7 cellular contexts compared by ENCODE assay signal in genomic region chr2:113431773-113432172, GRCh38. TPM values are rescaled to one million over a fixed set of nuclear protein-coding genes. Genes with fewer than 3 reads are reported as not detected.
DNase-seq lines count a peak whose midpoint lies in the region; ATAC-seq and TF ChIP-seq lines count a peak whose summit lies in the region.
"Not testable (repeated sequence)": the region's sequence is repeated elsewhere in the genome, so short reads cannot be mapped to it uniquely, and the experiment has no call there.

No MANE protein-coding gene starts in this region.

- not testable (repeated sequence) for H3K4me3 ChIP-seq in BLaER1; GM06990 (replicated peaks; ENCODE audit: low read depth, low read length); MM.1S (ENCODE audit: low read length); OCI-LY7 (ENCODE audit: low read depth, low read length, poor library complexity, severe bottlenecking)

- TF ChIP-seq CTCF in GM06990 (IDR thresholded peaks at IDR 0.05; ENCODE audit: insufficient read depth, low read length, poor library complexity, severe bottlenecking); MM.1S (IDR thresholded peaks at IDR 0.05; ENCODE audit: low read length); OCI-LY7 (conservative IDR thresholded peaks at IDR 0.05; ENCODE audit: low read length): not testable (repeated sequence)

- CTCF ChIA-PET in OCI-LY7 (lab: Charles Lee; ENCODE audit: unreplicated experiment); activated CD8-positive, alpha-beta memory T cell treated with anti-CD3 and anti-CD28 coated beads, Interleukin-2, amount 10 ng/mL, durations not matched to agents 7 days and 5 days (lab: Charles Lee): not testable (repeated sequence)

- H3K27me3 Mint-ChIP-seq in activated CD8-positive, alpha-beta memory T cell treated with anti-CD3 and anti-CD28 coated beads, Interleukin-2, amount 10 ng/mL, durations not matched to agents 7 days and 5 days; natural killer cell treated with Interleukin-12 subunit alpha and Interleukin-12 subunit beta and Interleukin-15 and Interleukin-18, amount 100 ng/mL, for 72 hours: not testable (repeated sequence)

- not testable (repeated sequence) for H3K36me3 Mint-ChIP-seq in activated CD8-positive, alpha-beta memory T cell treated with anti-CD3 and anti-CD28 coated beads, Interleukin-2, amount 10 ng/mL, durations not matched to agents 7 days and 5 days; natural killer cell treated with Interleukin-12 subunit alpha and Interleukin-12 subunit beta and Interleukin-15 and Interleukin-18, amount 100 ng/mL, for 72 hours

- POLR2A ChIA-PET in OCI-LY7 (lab: Charles Lee), result not testable (repeated sequence)

- H3K4me1 ChIP-seq in BLaER1; MM.1S (ENCODE audit: low read length): not testable (repeated sequence)
- H3K4me1 ChIP-seq in OCI-LY7 (ENCODE audit: insufficient read depth, low read length, poor library complexity, severe bottlenecking), result peaks cover 14% of the 10 kb centered on the region

- not testable (repeated sequence) for H3K79me2 ChIP-seq in MM.1S (ENCODE audit: low read length); OCI-LY7 (ENCODE audit: insufficient read depth, low read depth, low read length)

- H3K27ac ChIP-seq in BLaER1, result not testable (repeated sequence)
- H3K27ac ChIP-seq in MM.1S (ENCODE audit: low read length) (peak overlapping the region; percentile 60; the same call in 1 of the 2 replicates), OCI-LY7 (ENCODE audit: low read depth, low read length, poor library complexity, severe bottlenecking) (peak overlapping the region; percentile 80)

- H2AFZ ChIP-seq in MM.1S (ENCODE audit: low read length); OCI-LY7 (ENCODE audit: low read length): not testable (repeated sequence)

- not testable (repeated sequence) for H4K20me1 ChIP-seq in BLaER1; MM.1S (ENCODE audit: insufficient read depth, low read length); OCI-LY7 (ENCODE audit: insufficient read depth, low read length)

- not testable (repeated sequence) for H3F3A ChIP-seq in MM.1S (ENCODE audit: insufficient read depth, low read length)

- DNase-seq in GM06990 (ENCODE audit: extremely low read depth, insufficient read length), result peak; percentile 18
- peak; percentile 48 for DNase-seq in MM.1S
- DNase-seq in OCI-LY7 (ENCODE audit: low spot score), result peak; percentile 63
- DNase-seq in activated CD8-positive, alpha-beta memory T cell treated with anti-CD3 and anti-CD28 coated beads, Interleukin-2, amount 10 ng/mL, durations not matched to agents 7 days and 5 days; natural killer cell treated with Interleukin-12 subunit alpha and Interleukin-12 subunit beta and Interleukin-15 and Interleukin-18, amount 100 ng/mL, for 72 hours (ENCODE audit: low spot score): not testable (repeated sequence)
- DNase-seq in globus pallidus (ENCODE audit: low spot score), result peak; percentile 18

- H3K27me3 ChIP-seq in BLaER1; GM06990 (replicated peaks; ENCODE audit: control insufficient read depth, insufficient read depth, low read length); MM.1S (replicated peaks; ENCODE audit: insufficient read depth, low read length): not testable (repeated sequence)

- intact Hi-C loops in OCI-LY7 (cut with micrococcal nuclease; ENCODE audit: unreplicated experiment), result not testable (repeated sequence)

- H3K36me3 ChIP-seq in BLaER1; GM06990 (ENCODE audit: control insufficient read depth, insufficient read depth, low read length); MM.1S (replicated peaks; ENCODE audit: insufficient read depth, low read length); OCI-LY7 (ENCODE audit: insufficient read depth, low read length): not testable (repeated sequence)

- H3K4me2 ChIP-seq in BLaER1 (peak overlapping the region; percentile 37; the same call in 1 of the 2 replicates), OCI-LY7 (ENCODE audit: low read length) (peak overlapping the region; percentile 48)
- not testable (repeated sequence) for H3K4me2 ChIP-seq in MM.1S (ENCODE audit: low read depth, low read length)

- not testable (repeated sequence) for H3K9ac ChIP-seq in BLaER1; MM.1S (ENCODE audit: low read length)

- not testable (repeated sequence) for H3K9me3 Mint-ChIP-seq in activated CD8-positive, alpha-beta memory T cell treated with anti-CD3 and anti-CD28 coated beads, Interleukin-2, amount 10 ng/mL, durations not matched to agents 7 days and 5 days (ENCODE audit: low read depth); natural killer cell treated with Interleukin-12 subunit alpha and Interleukin-12 subunit beta and Interleukin-15 and Interleukin-18, amount 100 ng/mL, for 72 hours

- not testable (repeated sequence) for H3K9me3 ChIP-seq in BLaER1; MM.1S (replicated peaks; ENCODE audit: insufficient read depth, low read length); OCI-LY7 (ENCODE audit: low read length)

- H3K27ac Mint-ChIP-seq in activated CD8-positive, alpha-beta memory T cell treated with anti-CD3 and anti-CD28 coated beads, Interleukin-2, amount 10 ng/mL, durations not matched to agents 7 days and 5 days, result peak overlapping the region; percentile 54
- peak overlapping the region in 1 of 2 donors; percentile 47 for H3K27ac Mint-ChIP-seq in natural killer cell treated with Interleukin-12 subunit alpha and Interleukin-12 subunit beta and Interleukin-15 and Interleukin-18, amount 100 ng/mL, for 72 hours

- not testable (repeated sequence) for ATAC-seq in activated CD8-positive, alpha-beta memory T cell treated with anti-CD3 and anti-CD28 coated beads, Interleukin-2, amount 10 ng/mL, durations not matched to agents 7 days and 5 days; natural killer cell treated with Interleukin-12 subunit alpha and Interleukin-12 subunit beta and Interleukin-15 and Interleukin-18, amount 100 ng/mL, for 72 hours

- not testable (repeated sequence) for H3K9me2 ChIP-seq in MM.1S (replicated peaks; ENCODE audit: insufficient read depth, low read length); OCI-LY7 (ENCODE audit: insufficient read depth, low read length)

- H3K4me3 Mint-ChIP-seq in activated CD8-positive, alpha-beta memory T cell treated with anti-CD3 and anti-CD28 coated beads, Interleukin-2, amount 10 ng/mL, durations not matched to agents 7 days and 5 days, result not testable (repeated sequence)
- H3K4me3 Mint-ChIP-seq in natural killer cell treated with Interleukin-12 subunit alpha and Interleukin-12 subunit beta and Interleukin-15 and Interleukin-18, amount 100 ng/mL, for 72 hours, result peak overlapping the region; percentile 20

- BruUV-seq in OCI-LY7 (replicated peaks; lab: Mats Ljungman, UMichigan), result not testable (repeated sequence)

- not testable (repeated sequence) for H3K4me1 Mint-ChIP-seq in activated CD8-positive, alpha-beta memory T cell treated with anti-CD3 and anti-CD28 coated beads, Interleukin-2, amount 10 ng/mL, durations not matched to agents 7 days and 5 days; natural killer cell treated with Interleukin-12 subunit alpha and Interleukin-12 subunit beta and Interleukin-15 and Interleukin-18, amount 100 ng/mL, for 72 hours (ENCODE audit: low read depth in 2 of 2)

RNA-seq across cellular contexts. Expression of gene ZNG1B, which starts 5.7 kb away (rescaled TPM):
- total RNA-seq in OCI-LY7 (2014; rRNA removed; shearing (Covaris generic)), result 66.6 and 69.7 TPM in 2 replicates
- total RNA-seq in OCI-LY7 (2022), result 82.1 and 89.3 TPM in 2 replicates
- total RNA-seq in activated CD8-positive, alpha-beta memory T cell treated with anti-CD3 and anti-CD28 coated beads, Interleukin-2, amount 10 ng/mL, durations not matched to agents 7 days and 5 days, result 10 to 100 TPM; 45.9 to 53.8 TPM
- 10 to 100 TPM; 36.6 to 47.7 TPM for total RNA-seq in natural killer cell treated with Interleukin-12 subunit alpha and Interleukin-12 subunit beta and Interleukin-15 and Interleukin-18, amount 100 ng/mL, for 72 hours
